In genomic region chr5:141523991-141524390, GRCh38 we compare ENCODE assay signal across 12 cellular contexts. TPM values are rescaled to one million over a fixed set of nuclear protein-coding genes. Genes with fewer than 3 reads are reported as not detected.
DNase-seq lines count a peak whose midpoint lies in the region; ATAC-seq and TF ChIP-seq lines count a peak whose summit lies in the region.
"Had no signal": no experiment of that assay in that cellular context is flagged by ENCODE, and none has a peak within 500 bp of the region (broad histone marks: within the 10 kb centered on the region; RNA-seq: fewer than 3 reads in every experiment).

No MANE protein-coding gene starts in this region.

- no peak for TF ChIP-seq EP300 in sigmoid colon (IDR thresholded peaks at IDR 0.05)

- H3K36me3 Mint-ChIP-seq in Caco-2 (ENCODE audit: insufficient read depth, unreplicated experiment) (peaks cover 35% of the 10 kb centered on the region), WTC11 (peaks cover 63% of the 10 kb centered on the region)
- peaks cover 27 to 34% of the 10 kb centered on the region in 2 donors for H3K36me3 Mint-ChIP-seq in activated naive CD4-positive, alpha-beta T cell treated with anti-CD3 and anti-CD28 coated beads, Interleukin-2, amount 50 U/mL, for 72 hours

- H3K27ac ChIP-seq in iPS-18a (ENCODE audit: low read length), result peak overlapping the region; percentile 21
- H3K27ac ChIP-seq in sigmoid colon, result peak overlapping the region; percentile 63 to 73 (median 68)
- peak overlapping the region in 2 of 5 donors; percentile 37 to 77 for H3K27ac ChIP-seq in adrenal gland

- H3K9me3 ChIP-seq in Caco-2 (no peaks in the 10 kb centered on the region), iPS-18a (ENCODE audit: control insufficient read depth, low read depth, low read length) (no peaks in the 10 kb centered on the region), sigmoid colon (no peaks in the 10 kb centered on the region), adrenal gland (replicated peaks in 1 of 3) (no peaks in the 10 kb centered on the region)
- H3K9me3 ChIP-seq: spleen had no signal

- DNase-seq in Caco-2 (no peak), WTC11 (ENCODE audit: low spot score) (no peak), sigmoid colon (no peak), adrenal gland (no peak), GM19240 (ENCODE audit: insufficient read length, low spot score) (no peak)
- DNase-seq in activated effector memory CD4-positive, alpha-beta T cell treated with anti-CD3 and anti-CD28 coated beads, Interleukin-2, amount 50 U/mL, for 16 hours, result no peak
- no peak for DNase-seq in activated naive CD4-positive, alpha-beta T cell treated with anti-CD3 and anti-CD28 coated beads, Interleukin-2, amount 50 U/mL, for 72 hours (ENCODE audit: low spot score in 2 of 2)

- BruUV-seq in Caco-2 (replicated peaks; lab: Mats Ljungman, UMichigan), result no TSS peak

- no peak overlapping the region for H3K4me3 ChIP-seq in Caco-2 (ENCODE audit: low read depth, low read length)
- H3K4me3 ChIP-seq in iPS-18a (ENCODE audit: low read length), result no peak overlapping the region
- H3K4me3 ChIP-seq in sigmoid colon, result no peak overlapping the region
- H3K4me3 ChIP-seq in adrenal gland, result no peak overlapping the region
- H3K4me3 ChIP-seq: MG63, spleen had no signal

- ATAC-seq in WTC11, result no peak
- ATAC-seq in activated naive CD4-positive, alpha-beta T cell treated with anti-CD3 and anti-CD28 coated beads, Interleukin-2, amount 50 U/mL, for 72 hours, result no peak

- H3K4me3 Mint-ChIP-seq in Caco-2 (ENCODE audit: unreplicated experiment), result no peak overlapping the region
- H3K4me3 Mint-ChIP-seq in WTC11, result no peak overlapping the region
- H3K4me3 Mint-ChIP-seq: activated naive CD8-positive, alpha-beta T cell treated with anti-CD3 and anti-CD28 coated beads, Interleukin-2, amount 10 ng/mL, durations not matched to agents 7 days and 5 days; B cell had no signal

- H3K4me1 ChIP-seq in Caco-2, result peaks cover 29% of the 10 kb centered on the region
- peaks cover 16% of the 10 kb centered on the region for H3K4me1 ChIP-seq in iPS-18a (ENCODE audit: control insufficient read depth, low read depth, low read length)
- H3K4me1 ChIP-seq in sigmoid colon, result peaks cover 0 to 54% (median 31%) of the 10 kb centered on the region in 4 donors
- peaks cover 37 to 54% of the 10 kb centered on the region in 2 donors for H3K4me1 ChIP-seq in adrenal gland (replicated peaks in 1 of 2)

- H3K27me3 ChIP-seq in Caco-2 (replicated peaks; ENCODE audit: control insufficient read depth, insufficient read depth, low read length) (no peaks in the 10 kb centered on the region), iPS-18a (ENCODE audit: control insufficient read depth, insufficient read depth, low read length) (no peaks in the 10 kb centered on the region), sigmoid colon (no peaks in the 10 kb centered on the region), adrenal gland (no peaks in the 10 kb centered on the region)
- H3K27me3 ChIP-seq: MG63, spleen had no signal

- TF ChIP-seq CTCF in Caco-2 (IDR thresholded peaks at IDR 0.05; ENCODE audit: insufficient read depth in 1 of 2, low read depth in 1 of 2, low read length in 1 of 2, severe bottlenecking in 1 of 2, unreplicated experiment in 1 of 2) (no peak), WTC11 (IDR thresholded peaks at IDR 0.05) (no peak), sigmoid colon (IDR thresholded peaks at IDR 0.05) (no peak), adrenal gland (IDR thresholded peaks at IDR 0.05) (no peak)

- intact Hi-C loops in Caco-2 (cut with micrococcal nuclease; ENCODE audit: unreplicated experiment), result loop anchor here (1.0 kb wide), 3 partner anchors 112 to 204 kb away; partner anchors contain the start of genes PCDHGA10 and TAF7
- intact Hi-C loops in sigmoid colon (cut with DNase I), result loop anchor here (1.0 to 2.0 kb wide), 3 partner anchors 15 to 48 kb away; no protein-coding TSS in a partner anchor
- intact Hi-C loops in adrenal gland (cut with DNase I), result loop anchor here (10.0 kb wide), 2 partner anchors 99 to 109 kb away; partner anchors contain the start of genes PCDHGA10 (in 1 of the 2), PCDHGA11 (in 1 of the 2) and PCDHGB7 (in 1 of the 2)

- H3K9ac ChIP-seq in iPS-18a (ENCODE audit: low read length), result no peak overlapping the region

- POLR2A ChIA-PET in Caco-2 (lab: Charles Lee) (no interaction called here), WTC11 (lab: Charles Lee) (interaction anchor here (1.0 to 1.8 kb wide), 4 partner anchors 11 to 111 kb away, joined by 3 to 9 read pairs (median 3); partner anchors contain the start of genes PCDHGA10 and PCDHGC4)

- CTCF ChIA-PET in Caco-2 (lab: Charles Lee), result interaction anchor here (1.0 to 2.9 kb wide), 4 partner anchors 10 to 127 kb away, joined by 3 to 21 read pairs (median 6); partner anchors contain the start of gene PCDHGB5
- CTCF ChIA-PET in WTC11 (lab: Charles Lee), result interaction anchor here (0.6 to 4.0 kb wide), 63 partner anchors 10 to 429 kb away, joined by 3 to 103 read pairs (median 6); partner anchors contain the start of genes PCDHB11, PCDHB13, PCDHB14 and PCDHB15

- peaks cover 4% of the 10 kb centered on the region; the same call in 1 of the 2 replicates for H3K36me3 ChIP-seq in Caco-2 (ENCODE audit: control insufficient read depth, insufficient read depth, low read length)
- peaks cover 74% of the 10 kb centered on the region for H3K36me3 ChIP-seq in iPS-18a (ENCODE audit: control insufficient read depth, low read depth, low read length)
- H3K36me3 ChIP-seq in sigmoid colon, result peaks cover 0 to 19% (median 0%) of the 10 kb centered on the region in 4 donors
- peaks cover 0 to 24% of the 10 kb centered on the region in 2 donors for H3K36me3 ChIP-seq in adrenal gland (replicated peaks in 1 of 2)

- H3K4me1 Mint-ChIP-seq in Caco-2 (ENCODE audit: low read depth, unreplicated experiment) (peaks cover 20% of the 10 kb centered on the region), WTC11 (peaks cover 23% of the 10 kb centered on the region)

- H3K27me3 Mint-ChIP-seq in Caco-2 (ENCODE audit: insufficient read depth, unreplicated experiment) (no peaks in the 10 kb centered on the region), WTC11 (ENCODE audit: low read depth) (no peaks in the 10 kb centered on the region)
- H3K27me3 Mint-ChIP-seq: activated naive CD8-positive, alpha-beta T cell treated with anti-CD3 and anti-CD28 coated beads, Interleukin-2, amount 10 ng/mL, durations not matched to agents 7 days and 5 days; B cell had no signal

- WGBS in sigmoid colon, 2 donors, result 92 to 95% methylated on average over 8 of the region's 8 CpGs
- WGBS in adrenal gland, 4 donors, result 81 to 89% (median 85%) methylated on average over 8 of the region's 8 CpGs

- H3K9me3 Mint-ChIP-seq in Caco-2 (ENCODE audit: unreplicated experiment) (no peaks in the 10 kb centered on the region), WTC11 (no peaks in the 10 kb centered on the region)
- H3K9me3 Mint-ChIP-seq in activated naive CD4-positive, alpha-beta T cell treated with anti-CD3 and anti-CD28 coated beads, Interleukin-2, amount 50 U/mL, for 72 hours, result no peaks in the 10 kb centered on the region
- H3K9me3 Mint-ChIP-seq: activated naive CD8-positive, alpha-beta T cell treated with anti-CD3 and anti-CD28 coated beads, Interleukin-2, amount 10 ng/mL, durations not matched to agents 7 days and 5 days had no signal

- H3K27ac Mint-ChIP-seq in Caco-2 (ENCODE audit: unreplicated experiment) (peak overlapping the region; percentile 40), WTC11 (peak overlapping the region; percentile 69; the same call in 1 of the 2 replicates)
- H3K27ac Mint-ChIP-seq in activated naive CD4-positive, alpha-beta T cell treated with anti-CD3 and anti-CD28 coated beads, Interleukin-2, amount 50 U/mL, for 72 hours, result no peak overlapping the region
- H3K27ac Mint-ChIP-seq: activated naive CD8-positive, alpha-beta T cell treated with anti-CD3 and anti-CD28 coated beads, Interleukin-2, amount 10 ng/mL, durations not matched to agents 7 days and 5 days had no signal

- TF ChIP-seq POLR2A in sigmoid colon (IDR thresholded peaks at IDR 0.05), result no peak
- TF ChIP-seq POLR2A in adrenal gland (IDR thresholded peaks at IDR 0.05), result no peak

RNA-seq across cellular contexts. Expression of gene PCDHGC5, which starts 35.1 kb away (rescaled TPM):
- total RNA-seq in Caco-2 (2022), result 0.21 and 0.25 TPM in 2 replicates
- total RNA-seq in WTC11 (2021), result 1.1 to 1.5 TPM (median 1.1 TPM) in 3 replicates
- total RNA-seq in sigmoid colon, result 1 to 10 TPM; 1.1 to 5.6 (median 3.6) TPM
- polyA plus RNA-seq in sigmoid colon, result under 1 TPM in 2 of 3 donors, not detected in 1; 0.26 to 0.60 TPM
- 1 to 10 TPM in 7 of 8 donors, under 1 TPM in 1; 0.77 to 5.2 (median 3.1) TPM for total RNA-seq in adrenal gland
- polyA plus RNA-seq in adrenal gland, result 1 to 10 TPM in 1 of 3 donors, under 1 TPM in 2; 0.10 to 1.1 (median 0.33) TPM
- not detected for total RNA-seq in activated naive CD4-positive, alpha-beta T cell treated with anti-CD3 and anti-CD28 coated beads, Interleukin-2, amount 50 U/mL, for 72 hours
- total RNA-seq: activated naive CD8-positive, alpha-beta T cell treated with anti-CD3 and anti-CD28 coated beads, Interleukin-2, amount 10 ng/mL, durations not matched to agents 7 days and 5 days had no signal

RNA-seq across cellular contexts. Expression of gene PCDHGC4, which starts 39.2 kb away (rescaled TPM):
- total RNA-seq in Caco-2 (2022), result 0.28 and 0.39 TPM in 2 replicates
- total RNA-seq in WTC11 (2021), result 4.5 to 6.1 TPM (median 5.1 TPM) in 3 replicates
- total RNA-seq in sigmoid colon, result 1 to 10 TPM; 2.5 to 8.6 (median 5.2) TPM
- polyA plus RNA-seq in sigmoid colon, result under 1 TPM in 1 of 3 donors, not detected in 2; 0.47 TPM
- 1 to 10 TPM in 7 of 8 donors, under 1 TPM in 1; 0.30 to 6.1 (median 2.2) TPM for total RNA-seq in adrenal gland
- polyA plus RNA-seq in adrenal gland, result 1 to 10 TPM in 1 of 3 donors, under 1 TPM in 2; 0.03 to 1.0 (median 0.53) TPM
- not detected for total RNA-seq in activated naive CD4-positive, alpha-beta T cell treated with anti-CD3 and anti-CD28 coated beads, Interleukin-2, amount 50 U/mL, for 72 hours
- total RNA-seq: activated naive CD8-positive, alpha-beta T cell treated with anti-CD3 and anti-CD28 coated beads, Interleukin-2, amount 10 ng/mL, durations not matched to agents 7 days and 5 days had no signal

RNA-seq across cellular contexts. Expression of gene PCDHGC3, which starts 48.2 kb away (rescaled TPM):
- 1.3 and 2.9 TPM in 2 replicates for total RNA-seq in Caco-2 (2022)
- 28.1 to 29.4 TPM (median 29.1 TPM) in 3 replicates for total RNA-seq in WTC11 (2021)
- total RNA-seq in sigmoid colon, result 10 to 100 TPM; 31.4 to 47.8 (median 39.4) TPM
- polyA plus RNA-seq in sigmoid colon, result 10 to 100 TPM in 2 of 3 donors, 1 to 10 TPM in 1; 5.1 to 24.1 (median 23.4) TPM
- 100 to 1,000 TPM in 1 of 8 donors, 10 to 100 TPM in 7; 43.3 to 103 (median 77.6) TPM for total RNA-seq in adrenal gland
- polyA plus RNA-seq in adrenal gland, result 100 to 1,000 TPM in 1 of 3 donors, 10 to 100 TPM in 2; 70.4 to 112 (median 90.9) TPM
- total RNA-seq in activated naive CD4-positive, alpha-beta T cell treated with anti-CD3 and anti-CD28 coated beads, Interleukin-2, amount 50 U/mL, for 72 hours, result under 1 TPM in 1 of 2 donors, not detected in 1; 0.19 TPM
- total RNA-seq: activated naive CD8-positive, alpha-beta T cell treated with anti-CD3 and anti-CD28 coated beads, Interleukin-2, amount 10 ng/mL, durations not matched to agents 7 days and 5 days had no signal

Comparison
In these comparisons a context has a peak if more than half of its experiments do, and no peak if none do; other contexts are left out.
1. H3K27ac Mint-ChIP-seq: peak in Caco-2 (single experiment) and WTC11 (single experiment); none in activated naive CD4-positive, alpha-beta T cell treated with anti-CD3 and anti-CD28 coated beads, Interleukin-2, amount 50 U/mL, for 72 hours (0 of 2).